Comparison of ENCODE assay signal across 15 cellular contexts in genomic region chr15:94324835-94325767, GRCh38.
DNase-seq lines count a peak whose midpoint lies in the region; ATAC-seq, FAIRE-seq and TF ChIP-seq lines count a peak whose summit lies in the region.
"Had no signal": no experiment of that assay in that cellular context is flagged by ENCODE, and none has a peak within 500 bp of the region (broad histone marks: within the 10 kb centered on the region; RNA-seq: fewer than 3 reads in every experiment).

No MANE protein-coding gene starts in this region.

- H3K4me3 ChIP-seq in mammary epithelial cell (replicated peaks in 1 of 3; ENCODE audit: insufficient read depth in 1 of 3, low read depth in 2 of 3, low read length in 3 of 3): no peak overlapping the region
- no peak overlapping the region for H3K4me3 ChIP-seq in OCI-LY1 (ENCODE audit: low read depth, low read length, poor library complexity, severe bottlenecking)
- H3K4me3 ChIP-seq in K562: no peak overlapping the region
- no peak overlapping the region for H3K4me3 ChIP-seq in GM23338
- H3K4me3 ChIP-seq: cardiac muscle cell, MG63, upper lobe of left lung had no signal

- H3K9ac ChIP-seq in mammary epithelial cell (ENCODE audit: insufficient read depth, low read length) (no peak overlapping the region), OCI-LY1 (ENCODE audit: low read length) (no peak overlapping the region), K562 (ENCODE audit: insufficient read depth in 1 of 2, low read depth in 2 of 2, low read length in 2 of 2) (no peak overlapping the region)

- no peak for TF ChIP-seq POLR2A in K562 (conservative IDR thresholded peaks at IDR 0.05)

- in situ Hi-C loops in mammary epithelial cell (cut with MboI; ENCODE audit: low sequenced_read_pairs in 2 of 2) (loop anchor here (5.0 kb wide), 1 partner anchor 163 kb away; no protein-coding TSS in a partner anchor), K562 (cut with MboI) (loop anchor here (25.0 kb wide), 1 partner anchor 1288 kb away; no protein-coding TSS in a partner anchor)

- FAIRE-seq in K562 (lab: Jason Lieb, UNC): no peak

- H3K27me3 Mint-ChIP-seq in MCF 10A (ENCODE audit: insufficient read depth, unreplicated experiment) (no peaks in the 10 kb centered on the region), GM23338 (ENCODE audit: insufficient read depth, low read depth, poor library complexity) (peaks cover 2% of the 10 kb centered on the region)
- H3K27me3 Mint-ChIP-seq: activated CD4-positive, alpha-beta memory T cell treated with anti-CD3 and anti-CD28 coated beads, Interleukin-2, amount 10 ng/mL, durations not matched to agents 7 days and 5 days; activated naive CD8-positive, alpha-beta T cell had no signal

- H4K20me1 ChIP-seq in mammary epithelial cell (ENCODE audit: insufficient read depth, low read length) (no peaks in the 10 kb centered on the region), OCI-LY1 (ENCODE audit: insufficient read depth, low read length) (no peaks in the 10 kb centered on the region), K562 (replicated peaks; ENCODE audit: control insufficient read depth, insufficient read depth, low read length) (no peaks in the 10 kb centered on the region), GM23338 (replicated peaks; ENCODE audit: insufficient read depth) (no peaks in the 10 kb centered on the region)

- POLR2A ChIA-PET in MCF 10A (lab: Yijun Ruan, JAX): interaction anchor here (0.6 to 4.7 kb wide), 3 partner anchors 94 to 337 kb away, joined by 3 to 56 read pairs (median 34); partner anchors contain the start of gene MCTP2
- POLR2A ChIA-PET in K562 (lab: Yijun Ruan, JAX): no interaction called here

- no peak overlapping the region for H3K27ac ChIP-seq in mammary epithelial cell (ENCODE audit: insufficient read depth, low read depth, low read length)
- no peak overlapping the region for H3K27ac ChIP-seq in OCI-LY1 (ENCODE audit: low read depth, low read length, poor library complexity, severe bottlenecking)
- H3K27ac ChIP-seq in K562 (ENCODE audit: extremely low read depth, low read depth, low read length): no peak overlapping the region
- H3K27ac ChIP-seq in GM23338 (ENCODE audit: low read depth): no peak overlapping the region
- H3K27ac ChIP-seq: cardiac muscle cell, upper lobe of left lung had no signal

- DNase-seq in MCF 10A (ENCODE audit: unreplicated experiment): no peak
- DNase-seq in mammary epithelial cell: no peak
- DNase-seq in K562 (ENCODE audit: extremely low read depth in 1 of 4, low spot score in 3 of 4): no peak
- peak in 1 of 2 donors; percentile 82 for DNase-seq in stimulated activated effector memory CD8-positive, alpha-beta T cell treated with anti-CD3 and anti-CD28 coated beads, Interleukin-12 subunit alpha, Interleukin-12 subunit beta, amount 100 ng/mL, for 72 hours (ENCODE audit: low spot score in 2 of 2)
- no peak for DNase-seq in NCI-H1694 (lab: John Stamatoyannopoulos, UW)
- no peak for DNase-seq in SIG-M5 treated with dmso at 0.1 percent for 504 hours (lab: John Stamatoyannopoulos, UW; ENCODE audit: unreplicated experiment)
- no peak for DNase-seq in GM23338 (ENCODE audit: low spot score)
- DNase-seq: DMS153 had no signal

- intact Hi-C loops in MCF 10A (cut with micrococcal nuclease): loop anchor here (1.0 to 2.0 kb wide), 3 partner anchors 86 to 161 kb away; partner anchors contain the start of gene MCTP2
- intact Hi-C loops in mammary epithelial cell (cut with micrococcal nuclease): loop anchor here (1.0 to 10.0 kb wide), 3 partner anchors 94 to 1290 kb away; partner anchors contain the start of gene MCTP2
- intact Hi-C loops in K562 (cut with micrococcal nuclease): loop anchor here (1.0 to 2.0 kb wide), 2 partner anchors 161 to 1294 kb away; no protein-coding TSS in a partner anchor

- peaks cover 7% of the 10 kb centered on the region for H3K36me3 Mint-ChIP-seq in MCF 10A (ENCODE audit: insufficient read depth, unreplicated experiment)
- peaks cover 38% of the 10 kb centered on the region for H3K36me3 Mint-ChIP-seq in stimulated activated effector memory CD8-positive, alpha-beta T cell treated with anti-CD3 and anti-CD28 coated beads, Interleukin-12 subunit alpha, Interleukin-12 subunit beta, amount 100 ng/mL, for 72 hours
- no peaks in the 10 kb centered on the region for H3K36me3 Mint-ChIP-seq in GM23338 (ENCODE audit: low read depth)

- H3K9me3 ChIP-seq in mammary epithelial cell (replicated peaks; ENCODE audit: insufficient read depth, low read length) (no peaks in the 10 kb centered on the region), OCI-LY1 (ENCODE audit: low read length) (no peaks in the 10 kb centered on the region), K562 (replicated peaks; ENCODE audit: control insufficient read depth, insufficient read depth, low read depth, low read length) (no peaks in the 10 kb centered on the region)
- H3K9me3 ChIP-seq: BE2C, MG63, upper lobe of left lung had no signal

- H3K36me3 ChIP-seq in mammary epithelial cell (ENCODE audit: insufficient read depth, low read length) (no peaks in the 10 kb centered on the region), OCI-LY1 (ENCODE audit: insufficient read depth, low read length) (peaks cover 54% of the 10 kb centered on the region; the same call in 1 of the 2 replicates), K562 (ENCODE audit: control insufficient read depth, insufficient read depth, low read length) (no peaks in the 10 kb centered on the region), GM23338 (ENCODE audit: insufficient read depth) (no peaks in the 10 kb centered on the region)
- H3K36me3 ChIP-seq: BE2C, cardiac muscle cell, MG63, upper lobe of left lung had no signal

- no peaks in the 10 kb centered on the region for H3K4me1 ChIP-seq in mammary epithelial cell (ENCODE audit: insufficient read depth, low read length)
- H3K4me1 ChIP-seq in OCI-LY1 (ENCODE audit: insufficient read depth, low read length, severe bottlenecking): peaks cover 20% of the 10 kb centered on the region
- H3K4me1 ChIP-seq in K562 (replicated peaks in 1 of 2; ENCODE audit: control insufficient read depth in 2 of 2, insufficient read depth in 2 of 2, low read length in 2 of 2): no peaks in the 10 kb centered on the region
- no peaks in the 10 kb centered on the region for H3K4me1 ChIP-seq in GM23338 (ENCODE audit: insufficient read depth)
- H3K4me1 ChIP-seq: BE2C had no signal

- TF ChIP-seq RAD21 in K562 (CRISPR knock-in tag; conservative IDR thresholded peaks at IDR 0.05 in 1 of 2, IDR thresholded peaks at IDR 0.05 in 1 of 2): no peak

- H3K9me3 Mint-ChIP-seq in MCF 10A (ENCODE audit: unreplicated experiment): no peaks in the 10 kb centered on the region
- no peaks in the 10 kb centered on the region for H3K9me3 Mint-ChIP-seq in stimulated activated effector memory CD8-positive, alpha-beta T cell treated with anti-CD3 and anti-CD28 coated beads, Interleukin-12 subunit alpha, Interleukin-12 subunit beta, amount 100 ng/mL, for 72 hours
- H3K9me3 Mint-ChIP-seq in GM23338: no peaks in the 10 kb centered on the region
- H3K9me3 Mint-ChIP-seq: activated CD4-positive, alpha-beta memory T cell treated with anti-CD3 and anti-CD28 coated beads, Interleukin-2, amount 10 ng/mL, durations not matched to agents 7 days and 5 days had no signal

- peaks cover under 1% of the 10 kb centered on the region for H3K4me1 Mint-ChIP-seq in MCF 10A (ENCODE audit: insufficient read depth, unreplicated experiment)
- H3K4me1 Mint-ChIP-seq in stimulated activated effector memory CD8-positive, alpha-beta T cell treated with anti-CD3 and anti-CD28 coated beads, Interleukin-12 subunit alpha, Interleukin-12 subunit beta, amount 100 ng/mL, for 72 hours: peaks cover 27% of the 10 kb centered on the region
- peaks cover 10% of the 10 kb centered on the region for H3K4me1 Mint-ChIP-seq in GM23338

- no TSS peak for BruUV-seq in MCF 10A (replicated peaks; lab: Mats Ljungman, UMichigan)
- no TSS peak for BruUV-seq in mammary epithelial cell (replicated peaks; lab: Mats Ljungman, UMichigan)
- BruUV-seq in K562 (replicated peaks; lab: Mats Ljungman, UMichigan): no TSS peak

- H2AFZ ChIP-seq in mammary epithelial cell (ENCODE audit: low read depth, low read length) (no peak overlapping the region), OCI-LY1 (ENCODE audit: low read length) (no peak overlapping the region), K562 (ENCODE audit: low read depth, low read length) (no peak overlapping the region), GM23338 (no peak overlapping the region)

- H3K4me3 Mint-ChIP-seq in MCF 10A (ENCODE audit: unreplicated experiment) (no peak overlapping the region), GM23338 (no peak overlapping the region)
- peak overlapping the region; percentile 24 for H3K4me3 Mint-ChIP-seq in stimulated activated effector memory CD8-positive, alpha-beta T cell treated with anti-CD3 and anti-CD28 coated beads, Interleukin-12 subunit alpha, Interleukin-12 subunit beta, amount 100 ng/mL, for 72 hours
- H3K4me3 Mint-ChIP-seq: activated CD4-positive, alpha-beta memory T cell treated with anti-CD3 and anti-CD28 coated beads, Interleukin-2, amount 10 ng/mL, durations not matched to agents 7 days and 5 days; activated naive CD8-positive, alpha-beta T cell had no signal

- TF ChIP-seq EP300 in K562 (IDR thresholded peaks at IDR 0.05; ENCODE audit: low read length): no peak

- H3K4me2 ChIP-seq in mammary epithelial cell (ENCODE audit: insufficient read depth, low read depth, low read length) (no peak overlapping the region), OCI-LY1 (ENCODE audit: low read length) (peak overlapping the region; percentile 15; the same call in 1 of the 2 replicates), K562 (ENCODE audit: insufficient read depth, low read length) (no peak overlapping the region), GM23338 (no peak overlapping the region)

- no peaks in the 10 kb centered on the region for H3K9me1 ChIP-seq in K562 (ENCODE audit: control insufficient read depth, insufficient read depth, low read length)

- TF ChIP-seq CTCF in MCF 10A (IDR thresholded peaks at IDR 0.05; ENCODE audit: unreplicated experiment) (no peak), mammary epithelial cell (conservative IDR thresholded peaks at IDR 0.05 in 1 of 2, IDR thresholded peaks at IDR 0.05 in 1 of 2; ENCODE audit: extremely low read depth in 1 of 2, insufficient read depth in 1 of 2, low read depth in 1 of 2, low read length in 2 of 2) (no peak), OCI-LY1 (IDR thresholded peaks at IDR 0.05; ENCODE audit: low read length) (no peak), K562 (IDR thresholded peaks at IDR 0.05 in 2 of 3, conservative IDR thresholded peaks at IDR 0.05 in 1 of 3; ENCODE audit: insufficient read depth in 2 of 3, low read depth in 1 of 3, low read length in 3 of 3) (no peak), GM23338 (conservative IDR thresholded peaks at IDR 0.05; ENCODE audit: low read depth in 2 of 2) (no peak)

- WGBS in mammary epithelial cell (ENCODE audit: low coverage, missing lambda C conversion rate): 91% methylated on average over 14 of the region's 15 CpGs
- WGBS in K562 (ENCODE audit: insufficient coverage, low coverage, missing lambda C conversion rate): 3% methylated on average over 14 of the region's 15 CpGs

- ATAC-seq in K562 (peak; percentile 32; the same call in 1 of the 3 replicates), GM23338 (no peak; the same call in 2 of the 3 replicates)
- ATAC-seq in stimulated activated effector memory CD8-positive, alpha-beta T cell treated with anti-CD3 and anti-CD28 coated beads, Interleukin-12 subunit alpha, Interleukin-12 subunit beta, amount 100 ng/mL, for 72 hours: peak; percentile 86

- peak overlapping the region; percentile 40 for H3K27ac Mint-ChIP-seq in MCF 10A (ENCODE audit: low read depth, unreplicated experiment)
- H3K27ac Mint-ChIP-seq in stimulated activated effector memory CD8-positive, alpha-beta T cell treated with anti-CD3 and anti-CD28 coated beads, Interleukin-12 subunit alpha, Interleukin-12 subunit beta, amount 100 ng/mL, for 72 hours: no peak overlapping the region
- no peak overlapping the region for H3K27ac Mint-ChIP-seq in GM23338
- H3K27ac Mint-ChIP-seq: activated CD4-positive, alpha-beta memory T cell treated with anti-CD3 and anti-CD28 coated beads, Interleukin-2, amount 10 ng/mL, durations not matched to agents 7 days and 5 days; activated naive CD8-positive, alpha-beta T cell had no signal

- dilution Hi-C loops in mammary epithelial cell (cut with HindIII; ENCODE audit: low sequenced_read_pairs): loop anchor here (5.0 kb wide), 1 partner anchor 163 kb away; no protein-coding TSS in a partner anchor

- H3K9me2 ChIP-seq in OCI-LY1 (ENCODE audit: low read depth, low read length): no peaks in the 10 kb centered on the region
- no peaks in the 10 kb centered on the region; the same call in 1 of the 2 replicates for H3K9me2 ChIP-seq in GM23338 (ENCODE audit: insufficient read depth)

- H3F3A ChIP-seq in OCI-LY1 (ENCODE audit: insufficient read depth, low read length) (no peaks in the 10 kb centered on the region), GM23338 (replicated peaks; ENCODE audit: low read depth) (no peaks in the 10 kb centered on the region)

- H3K27me3 ChIP-seq in mammary epithelial cell (ENCODE audit: insufficient read depth, low read length) (no peaks in the 10 kb centered on the region), OCI-LY1 (ENCODE audit: insufficient read depth, low read length) (no peaks in the 10 kb centered on the region), K562 (ENCODE audit: control insufficient read depth in 2 of 2, insufficient read depth in 2 of 2, low read length in 2 of 2) (no peaks in the 10 kb centered on the region), GM23338 (ENCODE audit: insufficient read depth) (no peaks in the 10 kb centered on the region)
- H3K27me3 ChIP-seq: BE2C, cardiac muscle cell, MG63, upper lobe of left lung had no signal

- H3K79me2 ChIP-seq in mammary epithelial cell (ENCODE audit: insufficient read depth, low read length) (peaks cover 15% of the 10 kb centered on the region), OCI-LY1 (ENCODE audit: insufficient read depth, low read length) (peaks cover 5% of the 10 kb centered on the region; the same call in 1 of the 2 replicates), K562 (ENCODE audit: control insufficient read depth, insufficient read depth, low read length) (no peaks in the 10 kb centered on the region), GM23338 (replicated peaks; ENCODE audit: insufficient read depth) (no peaks in the 10 kb centered on the region)

- CTCF ChIA-PET in MCF 10A (lab: Yijun Ruan, JAX): interaction anchor here (0.6 to 10.3 kb wide), 34 partner anchors 9 to 1169 kb away, joined by 3 to 350 read pairs (median 4); partner anchors contain the start of gene MCTP2
- CTCF ChIA-PET in mammary epithelial cell (lab: Charles Lee; ENCODE audit: low non-redundant PET): interaction anchor here (0.6 to 2.3 kb wide), 2 partner anchors 161 to 1264 kb away, joined by 3 to 21 read pairs; no protein-coding TSS in a partner anchor
- CTCF ChIA-PET in K562 (lab: Yijun Ruan, JAX; ENCODE audit: low intra/inter-chr PET ratio): interaction anchor here (0.6 to 1.4 kb wide), 3 partner anchors 161 to 1294 kb away, joined by 3 to 7 read pairs (median 4); no protein-coding TSS in a partner anchor
